ENCODE assay signal across 16 cellular contexts in genomic region chr13:95636853-95637252, GRCh38. TPM values are rescaled to one million over a fixed set of nuclear protein-coding genes. Genes with fewer than 3 reads are reported as not detected.
"Had no signal": no experiment of that assay in that cellular context is flagged by ENCODE, and none has a peak within 500 bp of the region (broad histone marks: within the 10 kb centered on the region; RNA-seq: fewer than 3 reads in every experiment).

No MANE protein-coding gene starts in this region.

- H3K4me1 ChIP-seq: foreskin keratinocyte, SJSA1 had no signal

- DNase-seq: activated CD8-positive, alpha-beta memory T cell treated with anti-CD3 and anti-CD28 coated beads for 24 hours; activated gamma-delta T cell; amniotic stem cell; effector CD8-positive, alpha-beta T cell; foreskin keratinocyte; head of caudate nucleus; mesendoderm; stimulated activated CD4-positive, alpha-beta T cell treated with anti-CD3 and anti-CD28 coated beads, Interleukin-12 subunit alpha, Interleukin-12 subunit beta, amount 100 ng/mL, for 4 hours; stimulated activated CD4-positive, alpha-beta T cell treated with anti-CD3 and anti-CD28 coated beads, Interleukin-2, amount 100 ng/mL, for 24 hours; T-cell; T-helper 9 cell had no signal

- ATAC-seq: foreskin keratinocyte; natural killer cell treated with Interleukin-12 subunit alpha and Interleukin-12 subunit beta and Interleukin-15 and Interleukin-18, amount 100 ng/mL, for 72 hours had no signal

- H3K4me3 Mint-ChIP-seq: central memory CD8-positive, alpha-beta T cell; natural killer cell treated with Interleukin-12 subunit alpha and Interleukin-12 subunit beta and Interleukin-15 and Interleukin-18, amount 100 ng/mL, for 72 hours; T-cell had no signal

- H3K27me3 ChIP-seq: SJSA1 had no signal

- H3K4me3 ChIP-seq: coronary artery, SJSA1 had no signal

- H3K27ac ChIP-seq: coronary artery, foreskin keratinocyte, SJSA1 had no signal

- H3K9me3 ChIP-seq: SJSA1 had no signal

- H3K4me1 Mint-ChIP-seq: central memory CD8-positive, alpha-beta T cell had no signal

- H3K36me3 Mint-ChIP-seq: natural killer cell treated with Interleukin-12 subunit alpha and Interleukin-12 subunit beta and Interleukin-15 and Interleukin-18, amount 100 ng/mL, for 72 hours; T-cell had no signal

- H3K27ac Mint-ChIP-seq: natural killer cell treated with Interleukin-12 subunit alpha and Interleukin-12 subunit beta and Interleukin-15 and Interleukin-18, amount 100 ng/mL, for 72 hours; T-cell had no signal

- H3K9me3 Mint-ChIP-seq: brain; central memory CD8-positive, alpha-beta T cell; natural killer cell treated with Interleukin-12 subunit alpha and Interleukin-12 subunit beta and Interleukin-15 and Interleukin-18, amount 100 ng/mL, for 72 hours; T-cell had no signal

RNA-seq across cellular contexts. Expression of gene DZIP1, which starts 7.7 kb away (rescaled TPM):
- total RNA-seq: natural killer cell treated with Interleukin-12 subunit alpha and Interleukin-12 subunit beta and Interleukin-15 and Interleukin-18, amount 100 ng/mL, for 72 hours had no signal
